13 cellular contexts compared by ENCODE assay signal in genomic region chr12:11836964-11837286, GRCh38.
DNase-seq lines count a peak whose midpoint lies in the region; ATAC-seq, FAIRE-seq and TF ChIP-seq lines count a peak whose summit lies in the region.
"Had no signal": no experiment of that assay in that cellular context is flagged by ENCODE, and none has a peak within 500 bp of the region (broad histone marks: within the 10 kb centered on the region; RNA-seq: fewer than 3 reads in every experiment).

No MANE protein-coding gene starts in this region.

- H3K4me2 ChIP-seq in DOHH2 (ENCODE audit: low read length): peak overlapping the region; percentile 60
- no peak overlapping the region for H3K4me2 ChIP-seq in HepG2 (ENCODE audit: low read depth, low read length)

- H3K4me3 ChIP-seq in DOHH2 (ENCODE audit: low read length): peak overlapping the region; percentile 44
- H3K4me3 ChIP-seq in spleen: peak overlapping the region in 1 of 8 donors; percentile 23
- no peak overlapping the region for H3K4me3 ChIP-seq in HepG2 (replicated peaks in 1 of 3; ENCODE audit: insufficient read depth in 1 of 3, low read depth in 2 of 3, low read length in 3 of 3)
- H3K4me3 ChIP-seq: pancreas had no signal

- H4K20me1 ChIP-seq in DOHH2 (ENCODE audit: control insufficient read depth, insufficient read depth, low read depth, low read length): no peaks in the 10 kb centered on the region
- H4K20me1 ChIP-seq in HepG2 (ENCODE audit: insufficient read depth, low read length): no peaks in the 10 kb centered on the region

- no peaks in the 10 kb centered on the region for H3K79me2 ChIP-seq in DOHH2 (ENCODE audit: control insufficient read depth, low read length)
- H3K79me2 ChIP-seq in HepG2 (ENCODE audit: insufficient read depth, low read length): no peaks in the 10 kb centered on the region

- H3K4me3 Mint-ChIP-seq in activated naive CD8-positive, alpha-beta T cell treated with anti-CD3 and anti-CD28 coated beads for 36 hours: no peak overlapping the region

- no peak for TF ChIP-seq RAD21 in HepG2 (CRISPR knock-in tag; IDR thresholded peaks at IDR 0.05)

- no peaks in the 10 kb centered on the region for H3K9me3 ChIP-seq in DOHH2 (ENCODE audit: control insufficient read depth, insufficient read depth, low read length)
- H3K9me3 ChIP-seq in spleen: no peaks in the 10 kb centered on the region
- no peaks in the 10 kb centered on the region for H3K9me3 ChIP-seq in HepG2 (ENCODE audit: low read length)
- H3K9me3 ChIP-seq: pancreas had no signal

- peak overlapping the region; percentile 78 for H3K27ac Mint-ChIP-seq in activated naive CD8-positive, alpha-beta T cell treated with anti-CD3 and anti-CD28 coated beads for 36 hours

- TF ChIP-seq EP300 in HepG2 (IDR thresholded peaks at IDR 0.05; ENCODE audit: low read depth in 2 of 2, low read length in 2 of 2) (no peak), HepG2 (CRISPR knock-in tag; IDR thresholded peaks at IDR 0.05; ENCODE audit: borderline replicate concordance) (no peak)

- POLR2A ChIA-PET in HepG2 (lab: Yijun Ruan, JAX): no interaction called here

- H3K27me3 ChIP-seq in DOHH2 (ENCODE audit: control insufficient read depth, low read length): no peaks in the 10 kb centered on the region
- H3K27me3 ChIP-seq in spleen (replicated peaks in 1 of 7): no peaks in the 10 kb centered on the region
- no peaks in the 10 kb centered on the region for H3K27me3 ChIP-seq in HepG2 (ENCODE audit: control insufficient read depth in 1 of 2, insufficient read depth in 2 of 2, low read length in 2 of 2)
- H3K27me3 ChIP-seq: pancreas had no signal

- H3F3A ChIP-seq in DOHH2 (ENCODE audit: control insufficient read depth, insufficient read depth): no peaks in the 10 kb centered on the region

- H3K27ac ChIP-seq in DOHH2 (ENCODE audit: low read depth, low read length): peak overlapping the region; percentile 34
- H3K27ac ChIP-seq in spleen: peak overlapping the region in 7 of 8 donors; percentile 58 to 83 (median 79)
- H3K27ac ChIP-seq in HepG2 (ENCODE audit: extremely low read length, insufficient read depth, low read length): no peak overlapping the region

- peaks cover 52% of the 10 kb centered on the region for H3K4me1 Mint-ChIP-seq in activated naive CD8-positive, alpha-beta T cell treated with anti-CD3 and anti-CD28 coated beads for 36 hours

- H3K36me3 Mint-ChIP-seq in activated naive CD8-positive, alpha-beta T cell treated with anti-CD3 and anti-CD28 coated beads for 36 hours: peaks cover 56% of the 10 kb centered on the region

- in situ Hi-C loops in HepG2 (cut with HindIII; ENCODE audit: extremely low pct_ligation_motif_present, low pct_unique_long_range_greater_than_20kb): no loop called here

- H3K36me3 ChIP-seq in DOHH2 (ENCODE audit: control insufficient read depth, low read length): no peaks in the 10 kb centered on the region
- peaks cover 0 to 34% (median 5%) of the 10 kb centered on the region in 6 donors for H3K36me3 ChIP-seq in spleen
- H3K36me3 ChIP-seq in HepG2 (replicated peaks in 1 of 2; ENCODE audit: control insufficient read depth in 1 of 2, insufficient read depth in 2 of 2, low read length in 2 of 2): no peaks in the 10 kb centered on the region; a peak in 1 of 5 replicates
- H3K36me3 ChIP-seq: pancreas had no signal

- H2AFZ ChIP-seq in HepG2 (ENCODE audit: low read length): no peak overlapping the region

- no TSS peak for BruUV-seq in HepG2 (replicated peaks; lab: Mats Ljungman, UMichigan)

- peaks cover 2% of the 10 kb centered on the region for H3K9me3 Mint-ChIP-seq in activated naive CD8-positive, alpha-beta T cell treated with anti-CD3 and anti-CD28 coated beads for 36 hours

- CTCF ChIA-PET in HepG2 (lab: Yijun Ruan, JAX; ENCODE audit: low intra/inter-chr PET ratio, low total read pairs): no interaction called here

- H3K4me1 ChIP-seq in DOHH2 (ENCODE audit: control insufficient read depth, low read length): peaks cover 41% of the 10 kb centered on the region
- H3K4me1 ChIP-seq in spleen: peaks cover 48 to 96% (median 78%) of the 10 kb centered on the region in 6 donors
- peaks cover 17% of the 10 kb centered on the region for H3K4me1 ChIP-seq in HepG2 (ENCODE audit: insufficient read depth, low read length)

- intact Hi-C loops in spleen (cut with DNase I; ENCODE audit: low total_unique reads) (no loop called here), HepG2 (cut with micrococcal nuclease; ENCODE audit: unreplicated experiment) (no loop called here)

- ATAC-seq in HG03378 (IDR thresholded peaks at IDR 0.05; ENCODE audit: unreplicated experiment) (peak; percentile 4), HG03439 (IDR thresholded peaks at IDR 0.05; ENCODE audit: unreplicated experiment) (no peak), HepG2 (no peak)

- no peaks in the 10 kb centered on the region for H3K27me3 Mint-ChIP-seq in activated naive CD8-positive, alpha-beta T cell treated with anti-CD3 and anti-CD28 coated beads for 36 hours

- H3K9me2 ChIP-seq in DOHH2 (replicated peaks; ENCODE audit: control insufficient read depth, low read length): no peaks in the 10 kb centered on the region

- TF ChIP-seq POLR2A in spleen (IDR thresholded peaks at IDR 0.05) (no peak), HepG2 (IDR thresholded peaks at IDR 0.05; ENCODE audit: insufficient read depth in 1 of 2, low read depth in 2 of 2, low read length in 2 of 2) (no peak)

- no peak overlapping the region for H3K9ac ChIP-seq in HepG2 (ENCODE audit: insufficient read depth, low read depth, low read length)

- no peak for FAIRE-seq in HepG2 (lab: Jason Lieb, UNC)
- FAIRE-seq: colon, pancreas had no signal

- 47 to 64% (median 62%) methylated on average over 3 of the region's 3 CpGs for WGBS in spleen, 5 donors
- WGBS in HepG2 (ENCODE audit: low lambda C conversion rate): 86% methylated on average over 3 of the region's 3 CpGs

- no peak for DNase-seq in activated naive CD8-positive, alpha-beta T cell treated with anti-CD3 and anti-CD28 coated beads for 36 hours
- DNase-seq in spleen: no peak
- no peak for DNase-seq in HepG2 (ENCODE audit: low spot score)
- no peak for DNase-seq in NCI-H446 (lab: John Stamatoyannopoulos, UW)
- DNase-seq: activated gamma-delta T cell, mammary epithelial cell, NCI-H1417 treated with DMSO at 0.1 percent for 48 hours, NCI-H69 had no signal

- TF ChIP-seq CTCF in DOHH2 (IDR thresholded peaks at IDR 0.05; ENCODE audit: low read depth, low read length, poor library complexity, severe bottlenecking) (no peak), spleen (IDR thresholded peaks at IDR 0.05 in 8 of 11, conservative IDR thresholded peaks at IDR 0.05 in 3 of 11) (no peak), HepG2 (CRISPR knock-in tag; IDR thresholded peaks at IDR 0.05) (no peak)

TF ChIP-seq in HepG2, 621 proteins besides CTCF, POLR2A, EP300 and RAD21 (continues in another document):
- TF ChIP-seq TCF12 (IDR thresholded peaks at IDR 0.05) (no peak), TCF12 (CRISPR knock-in tag; IDR thresholded peaks at IDR 0.05) (no peak), NR2F1 (CRISPR knock-in tag; IDR thresholded peaks at IDR 0.05) (no peak), HNF1A (IDR thresholded peaks at IDR 0.05; ENCODE audit: low read depth) (no peak), HNF1A (CRISPR knock-in tag; IDR thresholded peaks at IDR 0.05; ENCODE audit: borderline replicate concordance) (no peak), ATF6 (CRISPR knock-in tag; conservative IDR thresholded peaks at IDR 0.05) (no peak), SATB2 (CRISPR knock-in tag; IDR thresholded peaks at IDR 0.05) (no peak)
